ENCODE assay signal across 34 cellular contexts in genomic region chr2:56460508-56460907, GRCh38.
DNase-seq lines count a peak whose midpoint lies in the region; ATAC-seq, FAIRE-seq and TF ChIP-seq lines count a peak whose summit lies in the region.
"Had no signal": no experiment of that assay in that cellular context is flagged by ENCODE, and none has a peak within 500 bp of the region (broad histone marks: within the 10 kb centered on the region; RNA-seq: fewer than 3 reads in every experiment).

No MANE protein-coding gene starts in this region.

- peak in 1 of 2 donors; percentile 10 for TF ChIP-seq RAD21 in liver (IDR thresholded peaks at IDR 0.05)
- no peak for TF ChIP-seq RAD21 in HepG2 (CRISPR knock-in tag; IDR thresholded peaks at IDR 0.05)

- H3K79me2 ChIP-seq in HepG2 (ENCODE audit: insufficient read depth, low read length): no peaks in the 10 kb centered on the region

- no peaks in the 10 kb centered on the region for H3K36me3 Mint-ChIP-seq in CD4-positive, alpha-beta T cell (ENCODE audit: low read depth)
- H3K36me3 Mint-ChIP-seq: CD14-positive monocyte; CD4-positive, alpha-beta memory T cell; CD4-positive, CD25-positive, alpha-beta regulatory T cell; CD8-positive, alpha-beta memory T cell; CD8-positive, alpha-beta T cell had no signal

- TF ChIP-seq CTCF in liver (IDR thresholded peaks at IDR 0.05; ENCODE audit: low read depth, low read length, missing input control): no peak
- no peak for TF ChIP-seq CTCF in HepG2 (CRISPR knock-in tag; IDR thresholded peaks at IDR 0.05)
- no peak for TF ChIP-seq CTCF in right lobe of liver (IDR thresholded peaks at IDR 0.05)
- TF ChIP-seq CTCF in CD4-positive, alpha-beta T cell (IDR thresholded peaks at IDR 0.05): no peak

- POLR2A ChIA-PET in HepG2 (lab: Yijun Ruan, JAX): no interaction called here
- POLR2A ChIA-PET in CD4-positive, alpha-beta T cell (lab: Charles Lee): no interaction called here

- H3K27ac ChIP-seq in liver (ENCODE audit: low read depth in 1 of 2, low read length in 2 of 2) (peak overlapping the region in 1 of 2 donors; percentile 32), HepG2 (ENCODE audit: extremely low read length, insufficient read depth, low read length) (no peak overlapping the region), right lobe of liver (no peak overlapping the region)
- no peak overlapping the region for H3K27ac ChIP-seq in CD4-positive, alpha-beta T cell (ENCODE audit: low read depth, low read length)
- H3K27ac ChIP-seq: 22Rv1; A549; BLaER1; BLaER1 treated with 17β-estradiol and CSF1 and Interleukin-3, amounts not matched to agents 10 nM and 100 nM; C4-2B had no signal

- no TSS peak for BruUV-seq in HepG2 (replicated peaks; lab: Mats Ljungman, UMichigan)

- no peak for FAIRE-seq in HepG2 (lab: Jason Lieb, UNC)
- FAIRE-seq: A204.1, A549, D721Med had no signal

- intact Hi-C loops in HepG2 (cut with micrococcal nuclease; ENCODE audit: unreplicated experiment): no loop called here
- intact Hi-C loops in right lobe of liver (cut with DNase I): no loop called here
- intact Hi-C loops in CD4-positive, alpha-beta T cell (cut with DNase I, micrococcal nuclease): no loop called here

- H3K36me3 ChIP-seq in liver (ENCODE audit: control insufficient read depth in 4 of 4, insufficient read depth in 3 of 4, low read depth in 1 of 4, low read length in 3 of 4) (no peaks in the 10 kb centered on the region), HepG2 (replicated peaks in 1 of 2; ENCODE audit: control insufficient read depth in 1 of 2, insufficient read depth in 2 of 2, low read length in 2 of 2) (no peaks in the 10 kb centered on the region), right lobe of liver (no peaks in the 10 kb centered on the region)
- H3K36me3 ChIP-seq: BE2C; BLaER1; BLaER1 treated with 17β-estradiol and CSF1 and Interleukin-3, amounts not matched to agents 10 nM and 100 nM had no signal

- ATAC-seq in HepG2 (no peak), left lobe of liver (peak; percentile 77), right lobe of liver (peak; percentile 65 to 97 (median 72)), HG03378 (IDR thresholded peaks at IDR 0.05; ENCODE audit: unreplicated experiment) (no peak)
- ATAC-seq in CD4-positive, alpha-beta T cell (ENCODE audit: poor library complexity): no peak
- ATAC-seq: A549; CD8-positive, alpha-beta T cell had no signal

- H3K9me3 ChIP-seq in liver (ENCODE audit: control insufficient read depth in 4 of 4, low read length in 3 of 4) (no peaks in the 10 kb centered on the region), HepG2 (ENCODE audit: low read length) (peaks cover 34% of the 10 kb centered on the region; the same call in 1 of the 2 replicates), right lobe of liver (no peaks in the 10 kb centered on the region)
- H3K9me3 ChIP-seq in CD4-positive, alpha-beta T cell (ENCODE audit: control insufficient read depth, low read length): no peaks in the 10 kb centered on the region
- H3K9me3 ChIP-seq: A549, BE2C, BLaER1, Caco-2 had no signal

- 33% methylated on average over 1 of the region's 1 CpG for WGBS in liver
- WGBS in HepG2 (ENCODE audit: low lambda C conversion rate): 0% methylated on average over 1 of the region's 1 CpG
- WGBS in right lobe of liver (ENCODE audit: insufficient coverage, low coverage, low lambda C conversion rate, missing lambda C conversion rate): 42% methylated on average over 1 of the region's 1 CpG

- no peak overlapping the region for H3K4me2 ChIP-seq in HepG2 (ENCODE audit: low read depth, low read length)
- H3K4me2 ChIP-seq: A549; BLaER1; BLaER1 treated with 17β-estradiol and CSF1 and Interleukin-3, amounts not matched to agents 10 nM and 100 nM had no signal

- no peaks in the 10 kb centered on the region for H3K27me3 Mint-ChIP-seq in CD4-positive, alpha-beta T cell
- H3K27me3 Mint-ChIP-seq: B cell; CD4-positive, alpha-beta memory T cell; CD4-positive, CD25-positive, alpha-beta regulatory T cell; CD8-positive, alpha-beta memory T cell had no signal

- H2AFZ ChIP-seq in HepG2 (ENCODE audit: low read length): no peak overlapping the region

- H3K9ac ChIP-seq in liver (ENCODE audit: low read depth in 1 of 2, low read length in 2 of 2): no peak overlapping the region
- H3K9ac ChIP-seq in HepG2 (ENCODE audit: insufficient read depth, low read depth, low read length): no peak overlapping the region
- H3K9ac ChIP-seq: BLaER1; BLaER1 treated with 17β-estradiol and CSF1 and Interleukin-3, amounts not matched to agents 10 nM and 100 nM had no signal

- DNase-seq in HepG2 (ENCODE audit: low spot score) (no peak), left lobe of liver (ENCODE audit: low spot score) (no peak), right lobe of liver (no peak)
- DNase-seq in CD4-positive, alpha-beta T cell: no peak
- DNase-seq: 8988T; ACHN; AML-193; BE2C; C1 segment of cervical spinal cord; Caco-2; Calu3; CD4-positive, alpha-beta memory T cell; CD4-positive, CD25-positive, alpha-beta regulatory T cell; CD8-positive, alpha-beta memory T cell; CD8-positive, alpha-beta T cell; COR-L47; DMS 273 treated with DMSO at 0.1 percent for 48 hours; DMS153; DMS53; DMS79; DMS79 treated with DMSO at 0.1 percent for 48 hours; DND-41; EL had no signal

- CTCF ChIA-PET in HepG2 (lab: Yijun Ruan, JAX; ENCODE audit: low intra/inter-chr PET ratio, low total read pairs): no interaction called here
- CTCF ChIA-PET in CD4-positive, alpha-beta T cell (lab: Charles Lee): no interaction called here

- TF ChIP-seq POLR2A in HepG2 (IDR thresholded peaks at IDR 0.05; ENCODE audit: insufficient read depth in 1 of 2, low read depth in 2 of 2, low read length in 2 of 2) (no peak), right lobe of liver (IDR thresholded peaks at IDR 0.05) (no peak)

- H3K9me3 Mint-ChIP-seq in CD4-positive, alpha-beta T cell: peaks cover 13% of the 10 kb centered on the region

- in situ Hi-C loops in HepG2 (cut with HindIII; ENCODE audit: extremely low pct_ligation_motif_present, low pct_unique_long_range_greater_than_20kb): no loop called here

- H3K4me3 Mint-ChIP-seq in CD4-positive, alpha-beta T cell: no peak overlapping the region
- H3K4me3 Mint-ChIP-seq: B cell; CD14-positive monocyte; CD4-positive, alpha-beta memory T cell; CD4-positive, CD25-positive, alpha-beta regulatory T cell; CD8-positive, alpha-beta memory T cell; CD8-positive, alpha-beta T cell had no signal

- H4K20me1 ChIP-seq in HepG2 (ENCODE audit: insufficient read depth, low read length): no peaks in the 10 kb centered on the region
- H4K20me1 ChIP-seq: BLaER1; BLaER1 treated with 17β-estradiol and CSF1 and Interleukin-3, amounts not matched to agents 10 nM and 100 nM had no signal

- H3K4me1 Mint-ChIP-seq in CD4-positive, alpha-beta T cell (ENCODE audit: low read depth): no peaks in the 10 kb centered on the region
- H3K4me1 Mint-ChIP-seq: B cell; CD14-positive monocyte; CD4-positive, alpha-beta memory T cell; CD4-positive, CD25-positive, alpha-beta regulatory T cell; CD8-positive, alpha-beta memory T cell had no signal

- peaks cover 0 to 11% (median 1%) of the 10 kb centered on the region in 4 donors for H3K4me1 ChIP-seq in liver (ENCODE audit: control insufficient read depth in 4 of 4, insufficient read depth in 4 of 4, low read length in 3 of 4)
- no peaks in the 10 kb centered on the region for H3K4me1 ChIP-seq in HepG2 (ENCODE audit: insufficient read depth, low read length)
- H3K4me1 ChIP-seq in right lobe of liver: no peaks in the 10 kb centered on the region
- H3K4me1 ChIP-seq: A549; BE2C; BLaER1; BLaER1 treated with 17β-estradiol and CSF1 and Interleukin-3, amounts not matched to agents 10 nM and 100 nM; Caco-2 had no signal

- H3K27me3 ChIP-seq in liver (ENCODE audit: control insufficient read depth in 4 of 4, insufficient read depth in 4 of 4, low read length in 3 of 4) (no peaks in the 10 kb centered on the region), HepG2 (ENCODE audit: control insufficient read depth in 1 of 2, insufficient read depth in 2 of 2, low read length in 2 of 2) (no peaks in the 10 kb centered on the region), right lobe of liver (no peaks in the 10 kb centered on the region)
- H3K27me3 ChIP-seq in CD4-positive, alpha-beta T cell (ENCODE audit: control insufficient read depth, insufficient read depth, low read length): no peaks in the 10 kb centered on the region
- H3K27me3 ChIP-seq: BE2C; BLaER1; BLaER1 treated with 17β-estradiol and CSF1 and Interleukin-3, amounts not matched to agents 10 nM and 100 nM had no signal

- no peak overlapping the region for H3K27ac Mint-ChIP-seq in CD4-positive, alpha-beta T cell
- H3K27ac Mint-ChIP-seq: B cell; CD14-positive monocyte; CD4-positive, alpha-beta memory T cell; CD4-positive, CD25-positive, alpha-beta regulatory T cell; CD8-positive, alpha-beta T cell had no signal

- TF ChIP-seq EP300 in HepG2 (IDR thresholded peaks at IDR 0.05; ENCODE audit: low read depth in 2 of 2, low read length in 2 of 2) (no peak), HepG2 (CRISPR knock-in tag; IDR thresholded peaks at IDR 0.05; ENCODE audit: borderline replicate concordance) (no peak)

- H3K4me3 ChIP-seq in liver (ENCODE audit: low read depth in 1 of 3, low read length in 3 of 3): no peak overlapping the region
- no peak overlapping the region for H3K4me3 ChIP-seq in HepG2 (replicated peaks in 1 of 3; ENCODE audit: insufficient read depth in 1 of 3, low read depth in 2 of 3, low read length in 3 of 3)
- no peak overlapping the region for H3K4me3 ChIP-seq in right lobe of liver
- H3K4me3 ChIP-seq: A549; BLaER1; BLaER1 treated with 17β-estradiol and CSF1 and Interleukin-3, amounts not matched to agents 10 nM and 100 nM had no signal

TF ChIP-seq in liver, 16 proteins besides CTCF, POLR2A, EP300 and RAD21:
- TF ChIP-seq FOXA2 (IDR thresholded peaks at IDR 0.05): peak; percentile 34
- peak; percentile 24 for TF ChIP-seq SP1 (IDR thresholded peaks at IDR 0.05)
- TF ChIP-seq EGR1 (IDR thresholded peaks at IDR 0.05; ENCODE audit: low read depth in 2 of 2): no peak
- TF ChIP-seq HNF4A (conservative IDR thresholded peaks at IDR 0.05): peak; percentile 55 to 64
- peak in 1 of 2 donors; percentile 42 for TF ChIP-seq RXRA (IDR thresholded peaks at IDR 0.05)
- no peak for TF ChIP-seq TAF1 (conservative IDR thresholded peaks at IDR 0.05)

TF ChIP-seq in HepG2, 621 proteins besides CTCF, POLR2A, EP300 and RAD21 (continues in another document):
- TF ChIP-seq SP5 (CRISPR knock-in tag; IDR thresholded peaks at IDR 0.05; ENCODE audit: borderline replicate concordance, low read depth) (no peak), ZFP1 (CRISPR knock-in tag; IDR thresholded peaks at IDR 0.05) (no peak), KDM4B (CRISPR knock-in tag; IDR thresholded peaks at IDR 0.05) (no peak), ZNF136 (CRISPR knock-in tag; IDR thresholded peaks at IDR 0.05; ENCODE audit: low read depth) (no peak), ZNF362 (CRISPR knock-in tag; IDR thresholded peaks at IDR 0.05; ENCODE audit: borderline replicate concordance) (no peak)

Comparison
In these comparisons a context has a peak if more than half of its experiments do, and no peak if none do; other contexts are left out.
1. ATAC-seq: peak in left lobe of liver (single experiment) and right lobe of liver (4 of 4); none in HepG2 (single experiment), CD4-positive, alpha-beta T cell (single experiment) and HG03378 (single experiment).